20 cellular contexts compared by ENCODE assay signal in the genomic region with DNA sequence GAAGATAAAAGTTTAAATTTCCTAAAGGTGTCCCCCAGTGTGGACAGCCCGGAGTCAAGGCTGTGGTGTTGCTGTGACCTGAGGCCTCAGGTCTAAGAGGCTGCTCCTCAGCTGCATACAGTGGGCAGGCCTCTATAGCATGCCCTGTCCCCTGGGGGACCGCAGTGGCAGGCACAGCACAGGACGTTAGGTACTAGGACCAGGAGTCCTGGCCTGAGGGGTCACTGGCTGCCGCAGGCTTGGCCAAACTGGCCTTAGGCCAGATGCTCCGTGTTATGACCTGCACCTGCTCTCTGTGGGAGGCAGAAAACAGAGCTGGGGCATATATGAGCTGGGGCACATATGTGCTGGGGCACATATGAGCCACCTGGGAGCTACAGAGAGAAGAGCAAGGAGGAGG. TPM values are rescaled to one million over a fixed set of nuclear protein-coding genes. Genes with fewer than 3 reads are reported as not detected.
DNase-seq lines count a peak whose midpoint lies in the region; ATAC-seq and TF ChIP-seq lines count a peak whose summit lies in the region.
"Had no signal": no experiment of that assay in that cellular context is flagged by ENCODE, and none has a peak within 500 bp of the region (broad histone marks: within the 10 kb centered on the region; RNA-seq: fewer than 3 reads in every experiment).

No MANE protein-coding gene starts in this region.

- CTCF ChIA-PET in Calu3 (lab: Charles Lee): no interaction called here

- peaks cover 0 to 8% (median 3%) of the 10 kb centered on the region in 4 donors for H3K4me1 Mint-ChIP-seq in CD4-positive, CD25-positive, alpha-beta regulatory T cell
- H3K4me1 Mint-ChIP-seq in Calu3 (ENCODE audit: low read depth, unreplicated experiment): peaks cover 19% of the 10 kb centered on the region
- H3K4me1 Mint-ChIP-seq in chondrocyte (ENCODE audit: low read depth): peaks cover 6% of the 10 kb centered on the region
- peaks cover 61% of the 10 kb centered on the region for H3K4me1 Mint-ChIP-seq in neural progenitor cell
- H3K4me1 Mint-ChIP-seq in endothelial cell (ENCODE audit: unreplicated experiment): peaks cover 26% of the 10 kb centered on the region
- H3K4me1 Mint-ChIP-seq: IgD-negative memory B cell had no signal

- BruUV-seq in Calu3 (replicated peaks; lab: Mats Ljungman, UMichigan): no TSS peak

- H3F3A ChIP-seq in neural progenitor cell (ENCODE audit: low read depth): no peaks in the 10 kb centered on the region

- no peaks in the 10 kb centered on the region for H3K9me3 ChIP-seq in CD4-positive, CD25-positive, alpha-beta regulatory T cell (ENCODE audit: control insufficient read depth in 2 of 2, low read length in 2 of 2)
- H3K9me3 ChIP-seq in neural progenitor cell (ENCODE audit: low read depth): no peaks in the 10 kb centered on the region

- H3K4me1 ChIP-seq in CD4-positive, CD25-positive, alpha-beta regulatory T cell (ENCODE audit: control insufficient read depth, insufficient read depth, low read length, poor library complexity, severe bottlenecking): no peaks in the 10 kb centered on the region
- no peaks in the 10 kb centered on the region for H3K4me1 ChIP-seq in neural progenitor cell

- no peaks in the 10 kb centered on the region for H3K36me3 ChIP-seq in CD4-positive, CD25-positive, alpha-beta regulatory T cell (ENCODE audit: control insufficient read depth, insufficient read depth, low read length)
- H3K36me3 ChIP-seq in neural progenitor cell: no peaks in the 10 kb centered on the region

- peak overlapping the region in 2 of 3 donors; percentile 30 to 59 for H3K27ac Mint-ChIP-seq in CD4-positive, CD25-positive, alpha-beta regulatory T cell
- H3K27ac Mint-ChIP-seq in Calu3 (ENCODE audit: unreplicated experiment) (peak overlapping the region; percentile 23), chondrocyte (ENCODE audit: unreplicated experiment) (peak overlapping the region; percentile 18), neural progenitor cell (peak overlapping the region; percentile 95), endothelial cell (ENCODE audit: unreplicated experiment) (no peak overlapping the region)
- H3K27ac Mint-ChIP-seq: IgD-negative memory B cell had no signal

- H3K79me2 ChIP-seq in neural progenitor cell (ENCODE audit: low read depth): no peaks in the 10 kb centered on the region

- peaks cover 3% of the 10 kb centered on the region for H3K36me3 Mint-ChIP-seq in CD4-positive, CD25-positive, alpha-beta regulatory T cell
- H3K36me3 Mint-ChIP-seq in Calu3 (ENCODE audit: insufficient read depth, unreplicated experiment): no peaks in the 10 kb centered on the region
- no peaks in the 10 kb centered on the region for H3K36me3 Mint-ChIP-seq in chondrocyte (ENCODE audit: low read depth)
- no peaks in the 10 kb centered on the region for H3K36me3 Mint-ChIP-seq in neural progenitor cell
- no peaks in the 10 kb centered on the region for H3K36me3 Mint-ChIP-seq in endothelial cell (ENCODE audit: low read depth, unreplicated experiment)
- H3K36me3 Mint-ChIP-seq: IgD-negative memory B cell had no signal

- H3K4me3 ChIP-seq in CD4-positive, CD25-positive, alpha-beta regulatory T cell (ENCODE audit: low read depth, low read length): no peak overlapping the region
- H3K4me3 ChIP-seq in neural progenitor cell: no peak overlapping the region

- peak overlapping the region in 1 of 4 donors; percentile 48 for H3K4me3 Mint-ChIP-seq in CD4-positive, CD25-positive, alpha-beta regulatory T cell
- no peak overlapping the region for H3K4me3 Mint-ChIP-seq in Calu3 (ENCODE audit: low read depth, unreplicated experiment)
- H3K4me3 Mint-ChIP-seq in chondrocyte (ENCODE audit: unreplicated experiment): no peak overlapping the region
- H3K4me3 Mint-ChIP-seq in neural progenitor cell: peak overlapping the region; percentile 57
- H3K4me3 Mint-ChIP-seq in endothelial cell (ENCODE audit: unreplicated experiment): no peak overlapping the region
- H3K4me3 Mint-ChIP-seq: IgD-negative memory B cell had no signal

- TF ChIP-seq CTCF in Calu3 (IDR thresholded peaks at IDR 0.05; ENCODE audit: unreplicated experiment) (no peak), chondrocyte (IDR thresholded peaks at IDR 0.05) (no peak), neural progenitor cell (IDR thresholded peaks at IDR 0.05) (no peak), endothelial cell (IDR thresholded peaks at IDR 0.05; ENCODE audit: unreplicated experiment) (no peak)

- H3K27ac ChIP-seq in CD4-positive, CD25-positive, alpha-beta regulatory T cell (ENCODE audit: insufficient read depth, low read length, poor library complexity, severe bottlenecking): no peak overlapping the region
- no peak overlapping the region for H3K27ac ChIP-seq in neural progenitor cell

- ATAC-seq in CD4-positive, CD25-positive, alpha-beta regulatory T cell (ENCODE audit: low read depth in 2 of 2): no peak

- no peak overlapping the region for H2AFZ ChIP-seq in neural progenitor cell (replicated peaks)

- peaks cover 0 to 2% (median 0%) of the 10 kb centered on the region in 7 donors for H3K9me3 Mint-ChIP-seq in CD4-positive, CD25-positive, alpha-beta regulatory T cell
- H3K9me3 Mint-ChIP-seq in Calu3 (ENCODE audit: low read depth, unreplicated experiment) (no peaks in the 10 kb centered on the region), chondrocyte (ENCODE audit: low read depth) (no peaks in the 10 kb centered on the region), neural progenitor cell (no peaks in the 10 kb centered on the region), endothelial cell (ENCODE audit: unreplicated experiment) (no peaks in the 10 kb centered on the region)
- H3K9me3 Mint-ChIP-seq: IgD-negative memory B cell had no signal

- peaks cover 17% of the 10 kb centered on the region for H3K27me3 Mint-ChIP-seq in CD4-positive, CD25-positive, alpha-beta regulatory T cell
- no peaks in the 10 kb centered on the region for H3K27me3 Mint-ChIP-seq in Calu3 (ENCODE audit: unreplicated experiment)
- peaks cover 19% of the 10 kb centered on the region for H3K27me3 Mint-ChIP-seq in chondrocyte (ENCODE audit: low read depth)
- H3K27me3 Mint-ChIP-seq in neural progenitor cell (ENCODE audit: insufficient read depth, low read depth): peaks cover 23% of the 10 kb centered on the region
- H3K27me3 Mint-ChIP-seq in endothelial cell (ENCODE audit: unreplicated experiment): peaks cover 5% of the 10 kb centered on the region

- intact Hi-C loops in Calu3 (cut with micrococcal nuclease; ENCODE audit: unreplicated experiment): no loop called here

- no peak for DNase-seq in CD4-positive, CD25-positive, alpha-beta regulatory T cell
- DNase-seq in Calu3 (no peak), chondrocyte (ENCODE audit: low spot score) (peak; percentile 44), neural progenitor cell (ENCODE audit: low spot score) (no peak), endothelial cell (ENCODE audit: low spot score) (no peak)
- no peak for DNase-seq in activated CD4-positive, CD25-positive, alpha-beta regulatory T cell treated with anti-CD3 and anti-CD28 coated beads, Interleukin-2, amount 50 U/mL, for 72 hours
- no peak for DNase-seq in activated CD4-positive, CD25-positive, alpha-beta regulatory T cell (lab: John Stamatoyannopoulos, UW)
- DNase-seq: DMS79; HCEC 1CT; NCI-H1105 treated with DMSO at 0.1 percent for 48 hours; NCI-H1930; NCI-H2171; NCI-H446; NK-92 treated with Interleukin-12 subunit alpha and Interleukin-12 subunit beta, amount 100 ng/mL, for 24 hours; SIG-M5 had no signal

- no peaks in the 10 kb centered on the region for H4K20me1 ChIP-seq in neural progenitor cell (ENCODE audit: low read depth)

- no peak overlapping the region for H3K4me2 ChIP-seq in neural progenitor cell

- no peak overlapping the region for H3K9ac ChIP-seq in neural progenitor cell

- no peaks in the 10 kb centered on the region for H3K27me3 ChIP-seq in CD4-positive, CD25-positive, alpha-beta regulatory T cell (ENCODE audit: control insufficient read depth, insufficient read depth, low read length)
- H3K27me3 ChIP-seq in neural progenitor cell: no peaks in the 10 kb centered on the region

RNA-seq across cellular contexts. Expression of gene MAL, which starts 21.2 kb away (rescaled TPM):
- 130 TPM for total RNA-seq in CD4-positive, CD25-positive, alpha-beta regulatory T cell
- polyA plus RNA-seq in CD4-positive, CD25-positive, alpha-beta regulatory T cell: 100 to 1,000 TPM; 173 to 263 (median 213) TPM
- total RNA-seq in Calu3 (2022) (not detected in 2 replicates), chondrocyte (not detected in 3 replicates), neural progenitor cell (ENCODE audit: low replicate concordance) (not detected in 2 replicates), endothelial cell (ENCODE audit: unreplicated experiment) (not detected)
- total RNA-seq: G401, HT-29, LHCN-M2, OCI-LY7 had no signal

Comparison
In these comparisons a context has a peak if more than half of its experiments do, and no peak if none do; other contexts are left out.
1. RNA of gene MAL, which starts 21.2 kb away (total RNA-seq): 130 TPM in CD4-positive, CD25-positive, alpha-beta regulatory T cell (single experiment); not detected in Calu3, not detected in endothelial cell (single experiment), not detected in chondrocyte and not detected in neural progenitor cell; every median in the first group is over 100 times any median in the second.